In the genomic region with DNA sequence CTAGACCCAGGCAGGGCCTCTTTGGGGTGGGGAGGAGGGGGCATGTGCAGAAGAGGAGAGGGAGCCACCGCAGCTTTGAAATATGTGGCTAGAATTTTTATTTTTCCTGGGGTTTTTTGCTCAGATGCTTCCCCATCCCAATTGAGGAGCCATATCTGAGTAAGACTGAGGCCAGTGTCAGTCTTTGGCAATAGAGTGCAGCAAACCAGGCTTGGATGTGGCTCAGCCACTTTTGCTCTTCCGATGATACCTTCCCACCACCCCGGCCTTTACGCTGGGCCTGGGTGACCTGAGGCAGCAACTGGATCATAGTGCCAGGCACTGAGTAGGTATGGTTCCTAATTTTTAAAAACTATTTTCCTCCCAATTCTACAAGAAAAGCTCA, we compare ENCODE assay signal across 1 cellular context.
TF ChIP-seq lines count a peak whose summit lies in the region.

No MANE protein-coding gene starts in this region.

TF ChIP-seq in HepG2, 621 proteins besides CTCF, POLR2A, EP300 and RAD21 (continued from another document):
- TF ChIP-seq, protein P1, sequence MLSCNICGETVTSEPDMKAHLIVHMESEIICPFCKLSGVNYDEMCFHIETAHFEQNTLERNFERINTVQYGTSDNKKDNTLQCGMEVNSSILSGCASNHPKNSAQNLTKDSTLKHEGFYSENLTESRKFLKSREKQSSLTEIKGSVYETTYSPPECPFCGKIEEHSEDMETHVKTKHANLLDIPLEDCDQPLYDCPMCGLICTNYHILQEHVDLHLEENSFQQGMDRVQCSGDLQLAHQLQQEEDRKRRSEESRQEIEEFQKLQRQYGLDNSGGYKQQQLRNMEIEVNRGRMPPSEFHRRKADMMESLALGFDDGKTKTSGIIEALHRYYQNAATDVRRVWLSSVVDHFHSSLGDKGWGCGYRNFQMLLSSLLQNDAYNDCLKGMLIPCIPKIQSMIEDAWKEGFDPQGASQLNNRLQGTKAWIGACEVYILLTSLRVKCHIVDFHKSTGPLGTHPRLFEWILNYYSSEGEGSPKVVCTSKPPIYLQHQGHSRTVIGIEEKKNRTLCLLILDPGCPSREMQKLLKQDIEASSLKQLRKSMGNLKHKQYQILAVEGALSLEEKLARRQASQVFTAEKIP (CRISPR knock-in tag; IDR thresholded peaks at IDR 0.05; ENCODE audit: borderline replicate concordance) = no peak
- no peak for TF ChIP-seq ZNF446 (CRISPR knock-in tag; IDR thresholded peaks at IDR 0.05)
- no peak for TF ChIP-seq RORA (CRISPR knock-in tag; IDR thresholded peaks at IDR 0.05)
- TF ChIP-seq ZNF7 (CRISPR knock-in tag; IDR thresholded peaks at IDR 0.05) = no peak
- TF ChIP-seq ZNF367 (CRISPR knock-in tag; IDR thresholded peaks at IDR 0.05; ENCODE audit: borderline replicate concordance) = no peak
- TF ChIP-seq SMAD3 (CRISPR knock-in tag; IDR thresholded peaks at IDR 0.05) = no peak
- no peak for TF ChIP-seq ZSCAN5A (CRISPR knock-in tag; IDR thresholded peaks at IDR 0.05; ENCODE audit: borderline replicate concordance)
- TF ChIP-seq ZNF160 (CRISPR knock-in tag; IDR thresholded peaks at IDR 0.05) = no peak
- no peak for TF ChIP-seq CEBPB (IDR thresholded peaks at IDR 0.05; ENCODE audit: borderline replicate concordance, low read depth, low read length)
- no peak for TF ChIP-seq THAP8 (CRISPR knock-in tag; IDR thresholded peaks at IDR 0.05; ENCODE audit: borderline replicate concordance)
- TF ChIP-seq REPIN1 (CRISPR knock-in tag; IDR thresholded peaks at IDR 0.05; ENCODE audit: borderline replicate concordance, low read depth) = no peak
- TF ChIP-seq ESRRA (CRISPR knock-in tag; IDR thresholded peaks at IDR 0.05; ENCODE audit: low read depth) = no peak
- TF ChIP-seq TFAP4 (IDR thresholded peaks at IDR 0.05; ENCODE audit: borderline replicate concordance, low read depth) = no peak
- TF ChIP-seq THYN1 (CRISPR knock-in tag; IDR thresholded peaks at IDR 0.05; ENCODE audit: borderline replicate concordance, low read depth) = no peak
